ENCODE assay signal across 12 cellular contexts in genomic region chr1:104706631-104707147, GRCh38.
DNase-seq lines count a peak whose midpoint lies in the region; ATAC-seq, FAIRE-seq and TF ChIP-seq lines count a peak whose summit lies in the region.
"Had no signal": no experiment of that assay in that cellular context is flagged by ENCODE, and none has a peak within 500 bp of the region (broad histone marks: within the 10 kb centered on the region; RNA-seq: fewer than 3 reads in every experiment).

No MANE protein-coding gene starts in this region.

- H3K4me3 ChIP-seq in AG09309 (ENCODE audit: control insufficient read depth, low read depth, low read length), result peak overlapping the region; percentile 33
- H3K4me3 ChIP-seq: mucosa of descending colon, vagina had no signal

- H3K4me1 Mint-ChIP-seq in activated T-helper 17 cell treated with anti-CD3 and anti-CD28 coated beads, Interleukin-2, amount 50 U/mL, for 72 hours, result peaks cover 6% of the 10 kb centered on the region
- peaks cover 2% of the 10 kb centered on the region for H3K4me1 Mint-ChIP-seq in activated T-cell treated with anti-CD3 and anti-CD28 coated beads, Interleukin-2, amount 50 U/mL, for 24 hours (ENCODE audit: low read depth)

- no peak for FAIRE-seq in RCC 7860 (lab: Jason Lieb, UNC)

- no peak overlapping the region for H3K27ac Mint-ChIP-seq in activated T-helper 17 cell treated with anti-CD3 and anti-CD28 coated beads, Interleukin-2, amount 50 U/mL, for 72 hours
- no peak overlapping the region for H3K27ac Mint-ChIP-seq in activated T-cell treated with anti-CD3 and anti-CD28 coated beads, Interleukin-2, amount 50 U/mL, for 24 hours

- ATAC-seq in GM18858 (IDR thresholded peaks at IDR 0.05; ENCODE audit: unreplicated experiment) (peak; percentile 58), GM21825 (IDR thresholded peaks at IDR 0.05; ENCODE audit: unreplicated experiment) (no peak)
- no peak for ATAC-seq in activated T-helper 17 cell treated with anti-CD3 and anti-CD28 coated beads, Interleukin-2, amount 50 U/mL, for 72 hours (replicated peaks)
- ATAC-seq: mucosa of descending colon had no signal

- H3K9me3 Mint-ChIP-seq in activated T-helper 17 cell treated with anti-CD3 and anti-CD28 coated beads, Interleukin-2, amount 50 U/mL, for 72 hours, result peaks cover 19% of the 10 kb centered on the region
- H3K9me3 Mint-ChIP-seq in activated T-cell treated with anti-CD3 and anti-CD28 coated beads, Interleukin-2, amount 50 U/mL, for 24 hours, result peaks cover 19% of the 10 kb centered on the region

- DNase-seq in AG09309 (ENCODE audit: low read depth) (no peak), LHCN-M2 (ENCODE audit: low read depth) (peak; percentile 29), hippocampal formation (lab: John Stamatoyannopoulos, UW) (no peak), RCC 7860 (ENCODE audit: low spot score) (no peak)
- no peak for DNase-seq in activated T-cell treated with anti-CD3 and anti-CD28 coated beads, Interleukin-2, amount 50 U/mL, for 24 hours
- DNase-seq: H7; mucosa of descending colon; stimulated activated CD4-positive, alpha-beta T cell treated with anti-CD3 and anti-CD28 coated beads, Interleukin-4, amount 100 ng/mL, for 4 hours had no signal

- H3K4me3 Mint-ChIP-seq in activated T-helper 17 cell treated with anti-CD3 and anti-CD28 coated beads, Interleukin-2, amount 50 U/mL, for 72 hours, result peak overlapping the region; percentile 22
- H3K4me3 Mint-ChIP-seq in activated T-cell treated with anti-CD3 and anti-CD28 coated beads, Interleukin-2, amount 50 U/mL, for 24 hours, result no peak overlapping the region

- TF ChIP-seq CTCF in AG09309 (IDR thresholded peaks at IDR 0.05; ENCODE audit: control insufficient read depth, insufficient read depth, low read depth, low read length, missing control alignments), result no peak

- no peaks in the 10 kb centered on the region for H3K36me3 Mint-ChIP-seq in activated T-helper 17 cell treated with anti-CD3 and anti-CD28 coated beads, Interleukin-2, amount 50 U/mL, for 72 hours (ENCODE audit: low read depth)
- no peaks in the 10 kb centered on the region for H3K36me3 Mint-ChIP-seq in activated T-cell treated with anti-CD3 and anti-CD28 coated beads, Interleukin-2, amount 50 U/mL, for 24 hours (ENCODE audit: low read depth)

- no peaks in the 10 kb centered on the region for H3K27me3 Mint-ChIP-seq in activated T-helper 17 cell treated with anti-CD3 and anti-CD28 coated beads, Interleukin-2, amount 50 U/mL, for 72 hours
- H3K27me3 Mint-ChIP-seq in activated T-cell treated with anti-CD3 and anti-CD28 coated beads, Interleukin-2, amount 50 U/mL, for 24 hours, result no peaks in the 10 kb centered on the region
